In the genomic region with DNA sequence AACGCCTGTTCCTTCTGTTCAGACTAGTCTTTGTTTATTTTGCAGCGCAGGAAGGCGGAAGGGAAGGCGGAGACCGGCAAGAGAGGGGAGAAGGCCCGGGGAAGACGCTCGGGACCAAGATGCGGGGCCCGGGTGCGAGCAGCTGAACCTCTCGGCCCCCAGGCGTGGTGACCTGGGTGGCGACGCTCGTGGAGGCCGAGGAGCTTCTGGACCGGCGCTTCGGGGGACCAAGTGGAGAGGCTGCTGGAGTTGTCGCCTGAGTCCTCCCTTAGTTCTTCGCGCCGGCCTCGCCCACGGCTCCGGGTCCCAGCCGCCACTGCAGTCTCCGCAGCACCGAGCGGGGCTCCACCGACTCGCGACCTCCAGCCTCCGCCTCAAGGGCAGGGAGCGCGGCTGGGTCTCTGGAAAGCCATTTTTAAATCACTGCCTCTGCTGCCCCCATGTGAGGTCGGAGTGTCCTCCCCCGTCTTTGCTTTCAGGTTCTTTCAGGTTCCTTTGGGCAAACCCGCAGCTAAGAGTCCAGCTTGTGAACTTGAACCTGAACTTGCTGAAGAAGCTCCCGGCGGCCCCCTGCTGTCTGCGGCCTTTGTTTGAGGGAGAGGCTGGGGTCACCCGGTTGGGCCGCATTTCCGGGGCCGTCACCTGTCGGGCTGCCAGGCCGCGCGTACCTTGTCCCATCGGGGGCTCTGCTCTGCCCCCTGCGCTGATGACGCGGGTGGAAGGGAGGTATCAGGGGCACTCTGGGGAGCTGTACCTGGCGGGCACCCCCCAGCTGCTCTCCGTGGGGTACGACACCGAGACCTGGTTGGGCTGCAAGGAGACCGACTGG, we compare ENCODE assay signal across 8 cellular contexts.
DNase-seq lines count a peak whose midpoint lies in the region; ATAC-seq and TF ChIP-seq lines count a peak whose summit lies in the region.

No MANE protein-coding gene starts in this region.

- peak overlapping the region; percentile 25 for H3K18ac ChIP-seq in neuronal stem cell (ENCODE audit: low read length)

- ATAC-seq in GM21786 (IDR thresholded peaks at IDR 0.05; ENCODE audit: unreplicated experiment), result peak; percentile 44
- no peak for ATAC-seq in GM19328 (IDR thresholded peaks at IDR 0.05; ENCODE audit: unreplicated experiment)

- no peak overlapping the region for H3K4me2 ChIP-seq in neuronal stem cell (ENCODE audit: insufficient read depth, low read length, poor library complexity, severe bottlenecking)

- H3K79me1 ChIP-seq in neuronal stem cell (ENCODE audit: low read depth, low read length), result no peaks in the 10 kb centered on the region

- no peaks in the 10 kb centered on the region for H3K36me3 Mint-ChIP-seq in CD14-positive monocyte
- H3K36me3 Mint-ChIP-seq in activated CD4-positive, alpha-beta T cell treated with anti-CD3 and anti-CD28 coated beads, Interleukin-2, amount 10 ng/mL, durations not matched to agents 7 days and 5 days (ENCODE audit: low read depth), result no peaks in the 10 kb centered on the region
- no peaks in the 10 kb centered on the region for H3K36me3 Mint-ChIP-seq in nephron progenitor cell (ENCODE audit: low read depth)

- CTCF ChIA-PET in activated CD4-positive, alpha-beta T cell treated with anti-CD3 and anti-CD28 coated beads, Interleukin-2, amount 10 ng/mL, durations not matched to agents 7 days and 5 days (lab: Charles Lee), result no interaction called here

- no peak overlapping the region for H2BK12ac ChIP-seq in neuronal stem cell (ENCODE audit: low read length)

- H3K9me3 Mint-ChIP-seq in CD14-positive monocyte (peaks cover 0 to 5% (median 0%) of the 10 kb centered on the region in 7 donors), nephron progenitor cell (peaks cover 6% of the 10 kb centered on the region)
- H3K9me3 Mint-ChIP-seq in activated CD4-positive, alpha-beta T cell treated with anti-CD3 and anti-CD28 coated beads, Interleukin-2, amount 10 ng/mL, durations not matched to agents 7 days and 5 days, result peaks cover 3% of the 10 kb centered on the region

- no CpG with 5 or more reads among the region's 60 CpGs for WGBS in neuronal stem cell (ENCODE audit: extremely low coverage in 2 of 2, insufficient read length in 2 of 2, insufficient replicate concordance in 1 of 2), 2 donors

- H3K9ac ChIP-seq in neuronal stem cell (ENCODE audit: low read depth, low read length, poor library complexity), result no peak overlapping the region

- H2BK15ac ChIP-seq in neuronal stem cell (ENCODE audit: low read length), result peak overlapping the region; percentile 7

- no peak for DNase-seq in CD14-positive monocyte (ENCODE audit: low spot score)
- peak; percentile 24 for DNase-seq in activated CD4-positive, alpha-beta T cell treated with anti-CD3 and anti-CD28 coated beads, Interleukin-2, amount 10 ng/mL, durations not matched to agents 7 days and 5 days
- DNase-seq in epithelial cell of esophagus (ENCODE audit: low read depth), result peak; percentile 29
- DNase-seq in neuronal stem cell (ENCODE audit: low spot score), result no peak
- no peak for DNase-seq in GM19240 (ENCODE audit: insufficient read length, low spot score)
- DNase-seq in nephron progenitor cell, result no peak

- H4K91ac ChIP-seq in neuronal stem cell (ENCODE audit: low read depth, low read length, poor library complexity), result no peak overlapping the region

- H4K8ac ChIP-seq in neuronal stem cell (ENCODE audit: low read depth, low read length), result no peak overlapping the region

- H2BK5ac ChIP-seq in neuronal stem cell (ENCODE audit: low read length), result no peak overlapping the region

- H3K4me1 Mint-ChIP-seq in CD14-positive monocyte, result peaks cover 18% of the 10 kb centered on the region
- peaks cover 14% of the 10 kb centered on the region for H3K4me1 Mint-ChIP-seq in activated CD4-positive, alpha-beta T cell treated with anti-CD3 and anti-CD28 coated beads, Interleukin-2, amount 10 ng/mL, durations not matched to agents 7 days and 5 days
- no peaks in the 10 kb centered on the region for H3K4me1 Mint-ChIP-seq in nephron progenitor cell

- no peaks in the 10 kb centered on the region for H3K27me3 ChIP-seq in neuronal stem cell (ENCODE audit: control insufficient read depth in 3 of 3, insufficient read depth in 3 of 3, low read depth in 1 of 3, low read length in 3 of 3)

- no peak overlapping the region for H2BK120ac ChIP-seq in neuronal stem cell (ENCODE audit: low read depth, low read length)

- H3K36me3 ChIP-seq in neuronal stem cell (replicated peaks in 1 of 2; ENCODE audit: control insufficient read depth in 2 of 2, insufficient read depth in 2 of 2, low read length in 2 of 2), result no peaks in the 10 kb centered on the region

- H3K27ac ChIP-seq in neuronal stem cell (replicated peaks; ENCODE audit: low read length), result no peak overlapping the region

- H3K27ac Mint-ChIP-seq in CD14-positive monocyte (peak overlapping the region in 5 of 7 donors; percentile 22 to 82 (median 69)), nephron progenitor cell (no peak overlapping the region)
- H3K27ac Mint-ChIP-seq in activated CD4-positive, alpha-beta T cell treated with anti-CD3 and anti-CD28 coated beads, Interleukin-2, amount 10 ng/mL, durations not matched to agents 7 days and 5 days, result peak overlapping the region; percentile 84

- H3K4me3 Mint-ChIP-seq in CD14-positive monocyte, result peak overlapping the region; percentile 91 to 97
- peak overlapping the region; percentile 74 for H3K4me3 Mint-ChIP-seq in activated CD4-positive, alpha-beta T cell treated with anti-CD3 and anti-CD28 coated beads, Interleukin-2, amount 10 ng/mL, durations not matched to agents 7 days and 5 days
- H3K4me3 Mint-ChIP-seq in nephron progenitor cell, result no peak overlapping the region

- no peak overlapping the region for H2AK5ac ChIP-seq in neuronal stem cell (ENCODE audit: low read depth, low read length)

- H3K14ac ChIP-seq in neuronal stem cell (ENCODE audit: low read length), result peak overlapping the region; percentile 6

- no peaks in the 10 kb centered on the region for H3K4me1 ChIP-seq in neuronal stem cell (ENCODE audit: control insufficient read depth in 2 of 2, insufficient read depth in 1 of 2, low read depth in 1 of 2, low read length in 2 of 2)

- POLR2A ChIA-PET in activated CD4-positive, alpha-beta T cell treated with anti-CD3 and anti-CD28 coated beads, Interleukin-2, amount 10 ng/mL, durations not matched to agents 7 days and 5 days (lab: Charles Lee), result no interaction called here

- no peak overlapping the region for H3K4ac ChIP-seq in neuronal stem cell (ENCODE audit: low read length)

- intact Hi-C loops in CD14-positive monocyte (cut with micrococcal nuclease), result no loop called here

- TF ChIP-seq CTCF in CD14-positive monocyte (IDR thresholded peaks at IDR 0.05), result peak; percentile 21
- no peak for TF ChIP-seq CTCF in epithelial cell of esophagus (IDR thresholded peaks at IDR 0.05; ENCODE audit: insufficient read depth, low read depth, low read length, missing control alignments)
- no peak for TF ChIP-seq CTCF in nephron progenitor cell (IDR thresholded peaks at IDR 0.05)

- H3K23ac ChIP-seq in neuronal stem cell (ENCODE audit: low read depth, low read length, poor library complexity), result peak overlapping the region; percentile 39

- H3K27me3 Mint-ChIP-seq in CD14-positive monocyte (ENCODE audit: low read depth in 3 of 3), result peaks cover 7 to 25% (median 24%) of the 10 kb centered on the region in 3 donors
- H3K27me3 Mint-ChIP-seq in activated CD4-positive, alpha-beta T cell treated with anti-CD3 and anti-CD28 coated beads, Interleukin-2, amount 10 ng/mL, durations not matched to agents 7 days and 5 days, result peaks cover 10% of the 10 kb centered on the region
- no peaks in the 10 kb centered on the region for H3K27me3 Mint-ChIP-seq in nephron progenitor cell (ENCODE audit: low read depth, poor library complexity)

- H2AFZ ChIP-seq in neuronal stem cell (ENCODE audit: low read length), result no peak overlapping the region

- no peaks in the 10 kb centered on the region for H3K9me3 ChIP-seq in neuronal stem cell (replicated peaks in 1 of 2; ENCODE audit: control insufficient read depth in 2 of 2, insufficient read depth in 1 of 2, low read depth in 1 of 2, low read length in 2 of 2)

- H3K4me3 ChIP-seq in epithelial cell of esophagus (ENCODE audit: low read length) (peak overlapping the region; percentile 59), neuronal stem cell (ENCODE audit: low read length in 2 of 2) (peak overlapping the region in 1 of 2 donors; percentile 71)

Comparison
In these comparisons a context has a peak if more than half of its experiments do, and no peak if none do; other contexts are left out.
1. DNase-seq: peak in activated CD4-positive, alpha-beta T cell treated with anti-CD3 and anti-CD28 coated beads, Interleukin-2, amount 10 ng/mL, durations not matched to agents 7 days and 5 days (single experiment) and epithelial cell of esophagus (single experiment); none in CD14-positive monocyte (single experiment), neuronal stem cell (single experiment), GM19240 (single experiment) and nephron progenitor cell (single experiment).